1 cellular context compared by ENCODE assay signal in the genomic region with DNA sequence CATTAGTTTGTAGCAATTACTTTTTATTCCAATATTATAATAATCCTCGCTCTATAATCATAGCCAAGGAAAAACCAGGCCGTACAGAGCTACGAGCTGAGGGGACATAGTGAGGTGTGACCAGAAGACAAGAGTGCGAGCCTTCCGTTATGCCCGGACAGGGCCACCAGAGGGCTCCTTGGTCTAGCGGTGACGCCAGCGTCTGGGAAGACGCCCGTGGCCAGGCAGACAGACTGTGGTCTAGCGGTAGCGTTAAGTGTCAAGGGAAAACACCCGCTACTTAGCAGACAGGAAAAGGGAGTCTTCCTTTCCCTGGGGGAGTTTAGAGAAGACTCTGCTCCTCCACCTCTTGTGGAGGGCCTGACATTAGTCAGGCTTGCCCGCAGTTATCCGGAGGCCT.
TF ChIP-seq lines count a peak whose summit lies in the region.

No MANE protein-coding gene starts in this region.

TF ChIP-seq in GM12878, 131 proteins besides CTCF, POLR2A, EP300 and RAD21:
- TF ChIP-seq, protein P1, sequence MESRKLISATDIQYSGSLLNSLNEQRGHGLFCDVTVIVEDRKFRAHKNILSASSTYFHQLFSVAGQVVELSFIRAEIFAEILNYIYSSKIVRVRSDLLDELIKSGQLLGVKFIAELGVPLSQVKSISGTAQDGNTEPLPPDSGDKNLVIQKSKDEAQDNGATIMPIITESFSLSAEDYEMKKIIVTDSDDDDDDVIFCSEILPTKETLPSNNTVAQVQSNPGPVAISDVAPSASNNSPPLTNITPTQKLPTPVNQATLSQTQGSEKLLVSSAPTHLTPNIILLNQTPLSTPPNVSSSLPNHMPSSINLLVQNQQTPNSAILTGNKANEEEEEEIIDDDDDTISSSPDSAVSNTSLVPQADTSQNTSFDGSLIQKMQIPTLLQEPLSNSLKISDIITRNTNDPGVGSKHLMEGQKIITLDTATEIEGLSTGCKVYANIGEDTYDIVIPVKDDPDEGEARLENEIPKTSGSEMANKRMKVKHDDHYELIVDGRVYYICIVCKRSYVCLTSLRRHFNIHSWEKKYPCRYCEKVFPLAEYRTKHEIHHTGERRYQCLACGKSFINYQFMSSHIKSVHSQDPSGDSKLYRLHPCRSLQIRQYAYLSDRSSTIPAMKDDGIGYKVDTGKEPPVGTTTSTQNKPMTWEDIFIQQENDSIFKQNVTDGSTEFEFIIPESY (IDR thresholded peaks at IDR 0.05), result peak; percentile 32; the same call in 1 of the 2 replicates
TF ChIP-seq in GM12878: peak in this region for 1; not testable (repeated sequence) for 130.
